8 cellular contexts compared by ENCODE assay signal in genomic region chr3:125357032-125357658, GRCh38. TPM values are rescaled to one million over a fixed set of nuclear protein-coding genes. Genes with fewer than 3 reads are reported as not detected.
A peak's percentile ranks its signal among the peaks of the same experiment; 100 is the strongest.
DNase-seq lines count a peak whose midpoint lies in the region; ATAC-seq and TF ChIP-seq lines count a peak whose summit lies in the region.

No MANE protein-coding gene starts in this region.

- WGBS in transverse colon (ENCODE audit: low coverage in 1 of 2), 2 donors, result 6% methylated on average over 48 of the region's 52 CpGs; no CpG with 5 or more reads in 1 of the 2 donors

- peaks cover 5% of the 10 kb centered on the region for H3K36me3 Mint-ChIP-seq in CD4-positive, alpha-beta T cell (ENCODE audit: low read depth)

- peak; percentile 98 for ATAC-seq in CD4-positive, alpha-beta T cell (ENCODE audit: poor library complexity)
- peak; percentile 73 for ATAC-seq in GM21423 (IDR thresholded peaks at IDR 0.05; ENCODE audit: unreplicated experiment)
- ATAC-seq in HG03045 (IDR thresholded peaks at IDR 0.05; ENCODE audit: unreplicated experiment), result no peak

- peak overlapping the region; percentile 61 for H3K27ac ChIP-seq in CD4-positive, alpha-beta T cell (ENCODE audit: low read depth, low read length)
- H3K27ac ChIP-seq in transverse colon, result peak overlapping the region; percentile 55 to 71 (median 66)

- H3K4me1 ChIP-seq in transverse colon, result peaks cover 3 to 20% (median 19%) of the 10 kb centered on the region in 4 donors

- peak overlapping the region; percentile 75 for H3K27ac Mint-ChIP-seq in CD4-positive, alpha-beta T cell

- H3K27me3 Mint-ChIP-seq in CD4-positive, alpha-beta T cell, result no peaks in the 10 kb centered on the region

- DNase-seq in CD4-positive, alpha-beta T cell, result peak; percentile 35 to 74 (median 46)
- DNase-seq in NCI-H1105 treated with DMSO at 0.1 percent for 48 hours (lab: John Stamatoyannopoulos, UW), result peak; percentile 55
- DNase-seq in activated T-cell treated with anti-CD3 and anti-CD28 coated beads, Interleukin-2, amount 50 U/mL, for 48 hours, result peak; percentile 70 to 77
- DNase-seq in fibroblast of villous mesenchyme (ENCODE audit: low read depth), result peak; percentile 49
- DNase-seq in nucleus accumbens (lab: John Stamatoyannopoulos, UW), result peak in 50 of 56 donors; percentile 7 to 74 (median 34)
- peak; percentile 26 for DNase-seq in transverse colon

- intact Hi-C loops in CD4-positive, alpha-beta T cell (cut with DNase I, micrococcal nuclease), result loop anchor here in 1 of 2 experiments (2.0 to 5.0 kb wide), 2 partner anchors 18 to 45 kb away; partner anchors contain the start of gene ZNF148
- intact Hi-C loops in transverse colon (cut with DNase I; ENCODE audit: low total_unique reads), result no loop called here

- H3K4me1 Mint-ChIP-seq in CD4-positive, alpha-beta T cell (ENCODE audit: low read depth), result peaks cover 77% of the 10 kb centered on the region

- H3K4me3 ChIP-seq in fibroblast of villous mesenchyme (ENCODE audit: low read depth, low read length), result peak overlapping the region; percentile 53
- H3K4me3 ChIP-seq in transverse colon, result peak overlapping the region; percentile 14 to 54 (median 44)

- no peaks in the 10 kb centered on the region for H3K9me3 ChIP-seq in CD4-positive, alpha-beta T cell (ENCODE audit: control insufficient read depth, low read length)
- no peaks in the 10 kb centered on the region for H3K9me3 ChIP-seq in transverse colon

- in situ Hi-C loops in transverse colon (cut with MboI; ENCODE audit: low pct_ligation_motif_present in 1 of 4, low pct_unique_long_range_greater_than_20kb in 1 of 4, low sequenced_read_pairs in 3 of 4), result no loop called here

- no peaks in the 10 kb centered on the region for H3K36me3 ChIP-seq in transverse colon

- CTCF ChIA-PET in CD4-positive, alpha-beta T cell (lab: Charles Lee), result no interaction called here

- POLR2A ChIA-PET in CD4-positive, alpha-beta T cell (lab: Charles Lee), result interaction anchor here (0.6 to 3.6 kb wide), 7 partner anchors 8 to 163 kb away, joined by 3 to 41 read pairs (median 6); partner anchors contain the start of genes SNX4 and ZNF148

- TF ChIP-seq CTCF in CD4-positive, alpha-beta T cell (IDR thresholded peaks at IDR 0.05), result no peak
- no peak for TF ChIP-seq CTCF in fibroblast of villous mesenchyme (IDR thresholded peaks at IDR 0.05; ENCODE audit: insufficient read depth, low read depth, low read length)
- TF ChIP-seq CTCF in transverse colon (IDR thresholded peaks at IDR 0.05), result no peak

- H3K27me3 ChIP-seq in CD4-positive, alpha-beta T cell (ENCODE audit: control insufficient read depth, insufficient read depth, low read length), result no peaks in the 10 kb centered on the region
- H3K27me3 ChIP-seq in transverse colon, result no peaks in the 10 kb centered on the region

- TF ChIP-seq POLR2A in transverse colon (IDR thresholded peaks at IDR 0.05), result no peak

- peak overlapping the region; percentile 72 for H3K4me3 Mint-ChIP-seq in CD4-positive, alpha-beta T cell

- no peaks in the 10 kb centered on the region for H3K9me3 Mint-ChIP-seq in CD4-positive, alpha-beta T cell

- TF ChIP-seq EP300 in transverse colon (IDR thresholded peaks at IDR 0.05; ENCODE audit: low read depth), result no peak

RNA-seq across cellular contexts. Expression of gene ZNF148, which starts 18.0 kb away (rescaled TPM):
- total RNA-seq in CD4-positive, alpha-beta T cell, result 10 to 100 TPM; 30.9 to 34.0 TPM
- 28.3 and 42.7 TPM in 2 replicates for total RNA-seq in fibroblast of villous mesenchyme
- 10 to 100 TPM; 23.6 to 30.3 (median 27.6) TPM for total RNA-seq in transverse colon
